Comparison of ENCODE assay signal across 15 cellular contexts in genomic region chr15:95286911-95287769, GRCh38.
DNase-seq lines count a peak whose midpoint lies in the region; ATAC-seq and TF ChIP-seq lines count a peak whose summit lies in the region.
"Had no signal": no experiment of that assay in that cellular context is flagged by ENCODE, and none has a peak within 500 bp of the region (broad histone marks: within the 10 kb centered on the region; RNA-seq: fewer than 3 reads in every experiment).

No MANE protein-coding gene starts in this region.

- H3K79me2 ChIP-seq in SK-N-SH (ENCODE audit: insufficient read depth), result no peaks in the 10 kb centered on the region

- no peaks in the 10 kb centered on the region for H4K20me1 ChIP-seq in SK-N-SH (ENCODE audit: insufficient read depth)

- H3K36me3 Mint-ChIP-seq in T-helper 1 cell treated with Interleukin-12 subunit alpha and Interleukin-12 subunit beta and Interleukin-4 antibody, amounts not matched to agents 30 μg/mL and 1 μg/mL, for 36 hours (ENCODE audit: low read depth), result peaks cover 5% of the 10 kb centered on the region
- no peaks in the 10 kb centered on the region for H3K36me3 Mint-ChIP-seq in activated T-helper 2 cell treated with anti-CD3 and anti-CD28 coated beads, Interferon-gamma antibody, Interleukin-2, Interleukin-4, amounts not matched to agents 10 μg/mL and 5 μg/mL and 100 μg/mL, durations not matched to agents 14 hours and 24 hours and 36 hours (ENCODE audit: low read depth)
- H3K36me3 Mint-ChIP-seq: stimulated activated effector memory CD8-positive, alpha-beta T cell treated with anti-CD3 and anti-CD28 coated beads, Interleukin-12 subunit alpha, Interleukin-12 subunit beta, amount 100 ng/mL, for 72 hours had no signal

- POLR2A ChIA-PET in SK-N-SH (lab: Yijun Ruan, JAX), result no interaction called here

- no peaks in the 10 kb centered on the region for H3F3A ChIP-seq in SK-N-SH (replicated peaks; ENCODE audit: insufficient read depth)

- no peaks in the 10 kb centered on the region for H3K9me2 ChIP-seq in SK-N-SH

- H3K36me3 ChIP-seq in Peyer's patch (no peaks in the 10 kb centered on the region), thyroid gland (no peaks in the 10 kb centered on the region), SK-N-SH (replicated peaks in 1 of 2; ENCODE audit: control insufficient read depth in 1 of 2, insufficient read depth in 2 of 2, low read length in 1 of 2) (no peaks in the 10 kb centered on the region)

- H3K27me3 ChIP-seq in Peyer's patch (no peaks in the 10 kb centered on the region), layer of hippocampus (ENCODE audit: control insufficient read depth, insufficient read depth, low read length) (no peaks in the 10 kb centered on the region), thyroid gland (no peaks in the 10 kb centered on the region), SK-N-SH (ENCODE audit: insufficient read depth) (no peaks in the 10 kb centered on the region)

- TF ChIP-seq POLR2A in Peyer's patch (IDR thresholded peaks at IDR 0.05) (no peak), thyroid gland (IDR thresholded peaks at IDR 0.05) (no peak)

- H3K27ac Mint-ChIP-seq in T-helper 1 cell treated with Interleukin-12 subunit alpha and Interleukin-12 subunit beta and Interleukin-4 antibody, amounts not matched to agents 30 μg/mL and 1 μg/mL, for 36 hours, result peak overlapping the region; percentile 41
- H3K27ac Mint-ChIP-seq in activated T-helper 2 cell treated with anti-CD3 and anti-CD28 coated beads, Interferon-gamma antibody, Interleukin-2, Interleukin-4, amounts not matched to agents 10 μg/mL and 5 μg/mL and 100 μg/mL, durations not matched to agents 14 hours and 24 hours and 36 hours, result no peak overlapping the region
- H3K27ac Mint-ChIP-seq: effector memory CD8-positive, alpha-beta T cell; naive thymus-derived CD4-positive, alpha-beta T cell; stimulated activated effector memory CD8-positive, alpha-beta T cell treated with anti-CD3 and anti-CD28 coated beads, Interleukin-12 subunit alpha, Interleukin-12 subunit beta, amount 100 ng/mL, for 72 hours had no signal

- peak overlapping the region; percentile 25 to 68 (median 32) for H3K27ac ChIP-seq in Peyer's patch
- H3K27ac ChIP-seq in layer of hippocampus (ENCODE audit: low read depth, low read length), result peak overlapping the region; percentile 62
- peak overlapping the region; percentile 3 to 34 (median 23) for H3K27ac ChIP-seq in thyroid gland
- H3K27ac ChIP-seq in SK-N-SH (ENCODE audit: low read depth in 2 of 2, low read length in 1 of 2), result no peak overlapping the region

- no peak for TF ChIP-seq RAD21 in SK-N-SH (IDR thresholded peaks at IDR 0.05; ENCODE audit: low read length)

- H3K4me3 ChIP-seq in Peyer's patch, result no peak overlapping the region
- no peak overlapping the region for H3K4me3 ChIP-seq in thyroid gland (replicated peaks in 1 of 3)
- H3K4me3 ChIP-seq in SK-N-SH (ENCODE audit: low read depth in 2 of 2, low read length in 1 of 2), result no peak overlapping the region

- H3K27me3 Mint-ChIP-seq in T-helper 1 cell treated with Interleukin-12 subunit alpha and Interleukin-12 subunit beta and Interleukin-4 antibody, amounts not matched to agents 30 μg/mL and 1 μg/mL, for 36 hours (ENCODE audit: low read depth), result peaks cover 27% of the 10 kb centered on the region
- peaks cover 40% of the 10 kb centered on the region for H3K27me3 Mint-ChIP-seq in activated T-helper 2 cell treated with anti-CD3 and anti-CD28 coated beads, Interferon-gamma antibody, Interleukin-2, Interleukin-4, amounts not matched to agents 10 μg/mL and 5 μg/mL and 100 μg/mL, durations not matched to agents 14 hours and 24 hours and 36 hours (ENCODE audit: low read depth)

- peaks cover 9% of the 10 kb centered on the region for H3K9me3 Mint-ChIP-seq in T-helper 1 cell treated with Interleukin-12 subunit alpha and Interleukin-12 subunit beta and Interleukin-4 antibody, amounts not matched to agents 30 μg/mL and 1 μg/mL, for 36 hours
- no peaks in the 10 kb centered on the region for H3K9me3 Mint-ChIP-seq in activated T-helper 2 cell treated with anti-CD3 and anti-CD28 coated beads, Interferon-gamma antibody, Interleukin-2, Interleukin-4, amounts not matched to agents 10 μg/mL and 5 μg/mL and 100 μg/mL, durations not matched to agents 14 hours and 24 hours and 36 hours
- H3K9me3 Mint-ChIP-seq: effector memory CD8-positive, alpha-beta T cell; stimulated activated effector memory CD8-positive, alpha-beta T cell treated with anti-CD3 and anti-CD28 coated beads, Interleukin-12 subunit alpha, Interleukin-12 subunit beta, amount 100 ng/mL, for 72 hours had no signal

- no peak for DNase-seq in T-helper 1 cell
- DNase-seq in Peyer's patch, result no peak
- no peak for DNase-seq in thyroid gland
- no peak for DNase-seq in activated T-helper 2 cell treated with anti-CD3 and anti-CD28 coated beads, Interferon-gamma antibody, Interleukin-2, Interleukin-4, amounts not matched to agents 10 μg/mL and 5 μg/mL and 100 μg/mL, durations not matched to agents 14 hours and 24 hours and 36 hours (ENCODE audit: low spot score)
- no peak for DNase-seq in SK-N-SH
- DNase-seq: amniotic stem cell; effector memory CD8-positive, alpha-beta T cell; naive thymus-derived CD4-positive, alpha-beta T cell; NCI-H187; OCI-M1; stimulated activated CD4-positive, alpha-beta T cell treated with anti-CD3 and anti-CD28 coated beads, Interleukin-15, amount 100 ng/mL, for 24 hours had no signal

- no peak overlapping the region for H3K4me2 ChIP-seq in SK-N-SH

- H3K9me3 ChIP-seq in Peyer's patch, result no peaks in the 10 kb centered on the region
- H3K9me3 ChIP-seq in thyroid gland, result no peaks in the 10 kb centered on the region
- no peaks in the 10 kb centered on the region for H3K9me3 ChIP-seq in SK-N-SH

- no peak for TF ChIP-seq CTCF in Peyer's patch (IDR thresholded peaks at IDR 0.05)
- TF ChIP-seq CTCF in thyroid gland (IDR thresholded peaks at IDR 0.05), result no peak
- no peak for TF ChIP-seq CTCF in SK-N-SH (IDR thresholded peaks at IDR 0.05)

- CTCF ChIA-PET in SK-N-SH (lab: Yijun Ruan, JAX), result interaction anchor here (1.0 to 1.6 kb wide), 4 partner anchors 9 to 874 kb away, joined by 4 to 5 read pairs (median 5); no protein-coding TSS in a partner anchor

- WGBS in thyroid gland, 2 donors, result 78 to 80% methylated on average over 16 of the region's 16 CpGs
- WGBS in SK-N-SH (ENCODE audit: low lambda C conversion rate), result 33% methylated on average over 16 of the region's 16 CpGs

- H3K4me1 Mint-ChIP-seq in T-helper 1 cell treated with Interleukin-12 subunit alpha and Interleukin-12 subunit beta and Interleukin-4 antibody, amounts not matched to agents 30 μg/mL and 1 μg/mL, for 36 hours (ENCODE audit: low read depth), result peaks cover 59% of the 10 kb centered on the region
- peaks cover 56% of the 10 kb centered on the region for H3K4me1 Mint-ChIP-seq in activated T-helper 2 cell treated with anti-CD3 and anti-CD28 coated beads, Interferon-gamma antibody, Interleukin-2, Interleukin-4, amounts not matched to agents 10 μg/mL and 5 μg/mL and 100 μg/mL, durations not matched to agents 14 hours and 24 hours and 36 hours (ENCODE audit: low read depth)

- H3K4me1 ChIP-seq in Peyer's patch (no peaks in the 10 kb centered on the region), thyroid gland (peaks cover 0 to 3% of the 10 kb centered on the region in 2 donors), SK-N-SH (ENCODE audit: control insufficient read depth in 1 of 2, insufficient read depth in 2 of 2, low read depth in 1 of 2, low read length in 1 of 2) (no peaks in the 10 kb centered on the region)

- H3K4me3 Mint-ChIP-seq in T-helper 1 cell treated with Interleukin-12 subunit alpha and Interleukin-12 subunit beta and Interleukin-4 antibody, amounts not matched to agents 30 μg/mL and 1 μg/mL, for 36 hours, result peak overlapping the region; percentile 7
- H3K4me3 Mint-ChIP-seq in activated T-helper 2 cell treated with anti-CD3 and anti-CD28 coated beads, Interferon-gamma antibody, Interleukin-2, Interleukin-4, amounts not matched to agents 10 μg/mL and 5 μg/mL and 100 μg/mL, durations not matched to agents 14 hours and 24 hours and 36 hours (ENCODE audit: low read depth), result no peak overlapping the region
- H3K4me3 Mint-ChIP-seq: effector memory CD8-positive, alpha-beta T cell; naive thymus-derived CD4-positive, alpha-beta T cell; stimulated activated effector memory CD8-positive, alpha-beta T cell treated with anti-CD3 and anti-CD28 coated beads, Interleukin-12 subunit alpha, Interleukin-12 subunit beta, amount 100 ng/mL, for 72 hours had no signal

- TF ChIP-seq EP300 in SK-N-SH (IDR thresholded peaks at IDR 0.05; ENCODE audit: borderline replicate concordance in 1 of 2, low read depth in 1 of 2, low read length in 1 of 2), result no peak

- H2AFZ ChIP-seq in SK-N-SH (ENCODE audit: low read depth), result no peak overlapping the region

- no peak for ATAC-seq in HG02571 (IDR thresholded peaks at IDR 0.05; ENCODE audit: unreplicated experiment)
- ATAC-seq: effector memory CD8-positive, alpha-beta T cell; naive thymus-derived CD4-positive, alpha-beta T cell; stimulated activated effector memory CD8-positive, alpha-beta T cell treated with anti-CD3 and anti-CD28 coated beads, Interleukin-12 subunit alpha, Interleukin-12 subunit beta, amount 100 ng/mL, for 72 hours had no signal

- intact Hi-C loops in thyroid gland (cut with DNase I), result no loop called here
- intact Hi-C loops in activated T-helper 2 cell treated with anti-CD3 and anti-CD28 coated beads, Interferon-gamma antibody, Interleukin-2, Interleukin-4, amounts not matched to agents 10 μg/mL and 5 μg/mL and 100 μg/mL, durations not matched to agents 14 hours and 24 hours and 36 hours (cut with micrococcal nuclease), result loop anchor here (5.0 to 10.0 kb wide), 3 partner anchors 160 to 982 kb away; no protein-coding TSS in a partner anchor

- H3K9ac ChIP-seq in SK-N-SH, result no peak overlapping the region

TF ChIP-seq in SK-N-SH, 30 proteins besides CTCF, POLR2A, EP300 and RAD21:
- TF ChIP-seq YY1 (IDR thresholded peaks at IDR 0.05; ENCODE audit: low read depth) (no peak), NFIC (IDR thresholded peaks at IDR 0.05; ENCODE audit: borderline replicate concordance) (no peak), TEAD4 (IDR thresholded peaks at IDR 0.05; ENCODE audit: borderline replicate concordance, insufficient read depth) (no peak), MAX (IDR thresholded peaks at IDR 0.05; ENCODE audit: low read depth) (no peak)
TF ChIP-seq in SK-N-SH: peak in this region for 0.

Comparison
In these comparisons a context has a peak if more than half of its experiments do, and no peak if none do; other contexts are left out.
1. H3K27ac ChIP-seq: peak in Peyer's patch (4 of 4), layer of hippocampus (single experiment) and thyroid gland (3 of 3); none in SK-N-SH (0 of 2).